ENCODE assay signal across 8 cellular contexts in genomic region chr14:102138535-102138934, GRCh38. TPM values are rescaled to one million over a fixed set of nuclear protein-coding genes. Genes with fewer than 3 reads are reported as not detected.
DNase-seq lines count a peak whose midpoint lies in the region; FAIRE-seq and TF ChIP-seq lines count a peak whose summit lies in the region.

No MANE protein-coding gene starts in this region.

- intact Hi-C loops in CD14-positive monocyte (cut with micrococcal nuclease) = loop anchor here (5.0 to 10.0 kb wide), 3 partner anchors 51 to 186 kb away; partner anchors contain the start of genes HSP90AA1 (in 1 of the 2) and ZNF839 (in 1 of the 2)

- peak overlapping the region; percentile 96 to 99 for H3K4me3 Mint-ChIP-seq in CD14-positive monocyte
- peak overlapping the region; percentile 98 for H3K4me3 Mint-ChIP-seq in nephron progenitor cell

- peaks cover 11% of the 10 kb centered on the region; the same call in 1 of the 2 replicates for H3K36me3 ChIP-seq in KOPT-K1 (ENCODE audit: insufficient read depth, low read length)

- H3K9me3 ChIP-seq in KOPT-K1 (ENCODE audit: insufficient read depth, low read length, poor library complexity, severe bottlenecking) = no peaks in the 10 kb centered on the region

- H3K27ac Mint-ChIP-seq in CD14-positive monocyte (peak overlapping the region in 1 of 7 donors; percentile 57), nephron progenitor cell (no peak overlapping the region)

- H3K27ac ChIP-seq in KOPT-K1 (ENCODE audit: low read depth, low read length, poor library complexity, severe bottlenecking) (peak overlapping the region; percentile 81), cingulate gyrus (ENCODE audit: low read depth, low read length) (peak overlapping the region; percentile 94)

- FAIRE-seq in D721Med (lab: Jason Lieb, UNC) (no peak), RCC 7860 (lab: Jason Lieb, UNC) (no peak)

- no peaks in the 10 kb centered on the region for H3K9me3 Mint-ChIP-seq in CD14-positive monocyte
- no peaks in the 10 kb centered on the region for H3K9me3 Mint-ChIP-seq in nephron progenitor cell

- TF ChIP-seq CTCF in CD14-positive monocyte (IDR thresholded peaks at IDR 0.05) = no peak
- no peak for TF ChIP-seq CTCF in nephron progenitor cell (IDR thresholded peaks at IDR 0.05)
- no peak for TF ChIP-seq CTCF in D721Med (IDR thresholded peaks at IDR 0.05; ENCODE audit: insufficient read depth, missing control alignments)

- H3K4me1 Mint-ChIP-seq in CD14-positive monocyte (peaks cover 19% of the 10 kb centered on the region), nephron progenitor cell (peaks cover 30% of the 10 kb centered on the region)

- H3K27me3 Mint-ChIP-seq in CD14-positive monocyte (ENCODE audit: low read depth in 3 of 3) (peaks cover 4 to 17% (median 11%) of the 10 kb centered on the region in 3 donors), nephron progenitor cell (ENCODE audit: low read depth, poor library complexity) (peaks cover 3% of the 10 kb centered on the region)

- no peak for DNase-seq in CD14-positive monocyte (ENCODE audit: low spot score)
- DNase-seq in nephron progenitor cell = no peak
- DNase-seq in D721Med (ENCODE audit: insufficient read length, low spot score) = no peak
- DNase-seq in ecto neural progenitor cell (ENCODE audit: low spot score) = no peak
- no peak for DNase-seq in RCC 7860 (ENCODE audit: low spot score)
- no peak for DNase-seq in medulla oblongata (ENCODE audit: extremely low spot score)

- H3K36me3 Mint-ChIP-seq in CD14-positive monocyte (peaks cover 6% of the 10 kb centered on the region in 2 donors), nephron progenitor cell (ENCODE audit: low read depth) (peaks cover 12% of the 10 kb centered on the region)

RNA-seq across cellular contexts. Expression of gene WDR20, which starts 1.2 kb away (rescaled TPM):
- polyA plus RNA-seq in CD14-positive monocyte = 1 to 10 TPM; 7.4 to 9.0 TPM

RNA-seq across cellular contexts. Expression of gene HSP90AA1, which starts 51.7 kb away (rescaled TPM):
- 100 to 1,000 TPM; 149 to 211 TPM for polyA plus RNA-seq in CD14-positive monocyte
